In genomic region chr13:38024431-38024830, GRCh38 we compare ENCODE assay signal across 21 cellular contexts.
"Had no signal": no experiment of that assay in that cellular context is flagged by ENCODE, and none has a peak within 500 bp of the region (broad histone marks: within the 10 kb centered on the region; RNA-seq: fewer than 3 reads in every experiment).

No MANE protein-coding gene starts in this region.

- H3K4me2 ChIP-seq: neural progenitor cell had no signal

- H3K4me1 ChIP-seq: gastrocnemius medialis, heart left ventricle, neural progenitor cell, pancreas, tibial nerve, uterus had no signal

- H2AFZ ChIP-seq: neural progenitor cell had no signal

- H3K9me3 ChIP-seq: gastrocnemius medialis had no signal

- H3K27ac ChIP-seq: coronary artery, gastrocnemius medialis, heart left ventricle, neural progenitor cell, pancreas, skin epidermis, tibial nerve, uterus had no signal

- DNase-seq: activated CD4-positive, alpha-beta T cell treated with anti-CD3 and anti-CD28 coated beads, Interleukin-2, amount 50 U/mL, for 4 hours; activated CD4-positive, CD25-positive, alpha-beta regulatory T cell treated with anti-CD3 and anti-CD28 coated beads, Interleukin-2, amount 50 U/mL, for 72 hours; activated naive CD4-positive, alpha-beta T cell; activated naive CD8-positive, alpha-beta T cell treated with anti-CD3 and anti-CD28 coated beads, Interleukin-2, amount 10 ng/mL, durations not matched to agents 7 days and 5 days; activated T-cell treated with anti-CD3 and anti-CD28 coated beads for 4 hours; anterior cingulate cortex; caudate nucleus; effector CD4-positive, alpha-beta T cell; gastrocnemius medialis; heart left ventricle; naive B cell; pancreas; stimulated activated CD4-positive, alpha-beta T cell treated with anti-CD3 and anti-CD28 coated beads, Interleukin-15, amount 100 ng/mL, for 24 hours; stimulated activated CD4-positive, alpha-beta T cell treated with anti-CD3 and anti-CD28 coated beads, Interleukin-4, amount 100 ng/mL, for 1 hour; stimulated activated naive B cell treated with anti-CD40 and anti-IgM and Interleukin-4, amounts not matched to agents 10 μg/mL and 1 μg/mL and 100 μg/mL, for 72 hours; substantia nigra; uterus had no signal

- H3K36me3 ChIP-seq: gastrocnemius medialis, heart left ventricle, neural progenitor cell, pancreas, tibial nerve, uterus had no signal

- H3K27me3 ChIP-seq: gastrocnemius medialis, heart left ventricle, neural progenitor cell, pancreas, tibial nerve, uterus had no signal

- H3K9ac ChIP-seq: neural progenitor cell had no signal

- H3K4me3 ChIP-seq: coronary artery, gastrocnemius medialis, heart left ventricle, neural progenitor cell, pancreas, skin epidermis, tibial nerve, uterus had no signal

- ATAC-seq: gastrocnemius medialis; heart left ventricle; pancreas; stimulated activated naive B cell treated with anti-CD40 and anti-IgM and Interleukin-4, amounts not matched to agents 10 μg/mL and 1 μg/mL and 100 μg/mL, for 72 hours had no signal
